In genomic region chr7:99579956-99580777, GRCh38 we compare ENCODE assay signal across 1 cellular context.
TF ChIP-seq lines count a peak whose summit lies in the region.

No MANE protein-coding gene starts in this region.

TF ChIP-seq in WTC11, 78 proteins besides CTCF, POLR2A, EP300 and RAD21 (continued from another document):
- TF ChIP-seq ZNF281 (CRISPR knock-in tag; IDR thresholded peaks at IDR 0.05) (0 out of 2 replicates have a peak, but pooled peaks have one; percentile 6), FOXP4 (CRISPR knock-in tag; IDR thresholded peaks at IDR 0.05) (no peak), SP1 (CRISPR knock-in tag; conservative IDR thresholded peaks at IDR 0.05) (no peak)
